Comparison of ENCODE assay signal across 1 cellular context in genomic region chr11:57458410-57459111, GRCh38.
TF ChIP-seq lines count a peak whose summit lies in the region.

No MANE protein-coding gene starts in this region.

TF ChIP-seq in HEK293, 187 proteins besides CTCF, POLR2A, EP300 and RAD21 (continued from another document):
- TF ChIP-seq PATZ1 (tag by site-specific recombination; IDR thresholded peaks at IDR 0.05) (peak; percentile 88), ZNF76 (tag by site-specific recombination; IDR thresholded peaks at IDR 0.05; ENCODE audit: borderline replicate concordance, low read depth) (peak; percentile 57; the same call in 1 of the 2 replicates), ZNF701 (tag by site-specific recombination; IDR thresholded peaks at IDR 0.05) (no peak), ZSCAN23 (tag by site-specific recombination; IDR thresholded peaks at IDR 0.05) (no peak), ZNF561 (tag by site-specific recombination; IDR thresholded peaks at IDR 0.05; ENCODE audit: borderline replicate concordance) (no peak), ZNF707 (tag by site-specific recombination; IDR thresholded peaks at IDR 0.05) (no peak), ZNF354C (tag by site-specific recombination; IDR thresholded peaks at IDR 0.05; ENCODE audit: borderline replicate concordance, low read depth) (no peak), ZFP37 (tag by site-specific recombination; IDR thresholded peaks at IDR 0.05) (no peak), ZNF629 (tag by site-specific recombination; IDR thresholded peaks at IDR 0.05) (no peak; the same call in 1 of the 2 replicates), ZSCAN5A (tag by site-specific recombination; IDR thresholded peaks at IDR 0.05) (no peak), GLIS1 (tag by site-specific recombination; IDR thresholded peaks at IDR 0.05) (peak; percentile 79), ZNF341 (tag by site-specific recombination; IDR thresholded peaks at IDR 0.05; ENCODE audit: low read depth) (no peak), ZNF266 (tag by site-specific recombination; IDR thresholded peaks at IDR 0.05; ENCODE audit: low read depth) (no peak), ZNF155 (tag by site-specific recombination; IDR thresholded peaks at IDR 0.05) (no peak), ZSCAN16 (tag by site-specific recombination; IDR thresholded peaks at IDR 0.05) (no peak), ZNF501 (tag by site-specific recombination; IDR thresholded peaks at IDR 0.05) (no peak; the same call in 1 of the 2 replicates), ZNF433 (tag by site-specific recombination; IDR thresholded peaks at IDR 0.05; ENCODE audit: low read depth) (no peak), ZFP41 (tag by site-specific recombination; IDR thresholded peaks at IDR 0.05; ENCODE audit: borderline replicate concordance) (no peak), ZNF138 (tag by site-specific recombination; IDR thresholded peaks at IDR 0.05; ENCODE audit: borderline replicate concordance) (no peak), ZBTB20 (tag by site-specific recombination; IDR thresholded peaks at IDR 0.05) (peak; percentile 50; the same call in 1 of the 2 replicates), OVOL3 (tag by site-specific recombination; IDR thresholded peaks at IDR 0.05) (0 out of 2 replicates have a peak, but pooled peaks have one; percentile 15), OSR2 (tag by site-specific recombination; IDR thresholded peaks at IDR 0.05) (no peak), ZNF513 (tag by site-specific recombination; IDR thresholded peaks at IDR 0.05) (no peak), ZNF350 (tag by site-specific recombination; IDR thresholded peaks at IDR 0.05) (no peak), KLF1 (tag by site-specific recombination; IDR thresholded peaks at IDR 0.05) (no peak; the same call in 1 of the 2 replicates), ZNF555 (tag by site-specific recombination; conservative IDR thresholded peaks at IDR 0.05) (no peak), ZNF24 (tag by site-specific recombination; IDR thresholded peaks at IDR 0.05) (0 out of 2 replicates have a peak, but pooled peaks have one; percentile 22), ZIC2 (tag by site-specific recombination; IDR thresholded peaks at IDR 0.05) (peak; percentile 32; the same call in 1 of the 2 replicates), PBX3 (CRISPR knock-in tag; IDR thresholded peaks at IDR 0.05) (no peak), WT1 (tag by site-specific recombination; IDR thresholded peaks at IDR 0.05) (peak; percentile 26; the same call in 1 of the 2 replicates), HIC1 (tag by site-specific recombination; IDR thresholded peaks at IDR 0.05) (no peak), PRDM10 (tag by site-specific recombination; IDR thresholded peaks at IDR 0.05) (peak; percentile 83), ZNF530 (tag by site-specific recombination; IDR thresholded peaks at IDR 0.05; ENCODE audit: low read depth) (no peak), ZSCAN18 (tag by site-specific recombination; IDR thresholded peaks at IDR 0.05) (no peak), INSM2 (tag by site-specific recombination; IDR thresholded peaks at IDR 0.05) (no peak), GLI4 (tag by site-specific recombination; IDR thresholded peaks at IDR 0.05) (no peak), ZNF677 (tag by site-specific recombination; IDR thresholded peaks at IDR 0.05) (no peak)
